ENCODE assay signal across 10 cellular contexts in genomic region chr1:53266038-53266437, GRCh38. TPM values are rescaled to one million over a fixed set of nuclear protein-coding genes. Genes with fewer than 3 reads are reported as not detected.
DNase-seq lines count a peak whose midpoint lies in the region; ATAC-seq, FAIRE-seq and TF ChIP-seq lines count a peak whose summit lies in the region.
"Had no signal": no experiment of that assay in that cellular context is flagged by ENCODE, and none has a peak within 500 bp of the region (broad histone marks: within the 10 kb centered on the region; RNA-seq: fewer than 3 reads in every experiment).

No MANE protein-coding gene starts in this region.

- FAIRE-seq in keratinocyte (lab: Jason Lieb, UNC) = no peak

- RAD21 ChIA-PET in HCT116 (lab: Charles Lee; ENCODE audit: low non-redundant PET in 1 of 2, low total read pairs in 2 of 2, uncharacterized antibody in 2 of 2, unreplicated experiment in 2 of 2) = interaction anchor here in 1 of 2 experiments (1.0 kb wide), 1 partner anchor 127 kb away, joined by 3 read pairs; no protein-coding TSS in a partner anchor

- no peak overlapping the region for H3K27ac ChIP-seq in HCT116 (ENCODE audit: low read depth, low read length)
- no peak overlapping the region for H3K27ac ChIP-seq in keratinocyte (ENCODE audit: control insufficient read depth, insufficient read depth, low read length)

- dilution Hi-C loops in keratinocyte (cut with MboI; ENCODE audit: extremely low pct_ligation_motif_present, low sequenced_read_pairs) = no loop called here

- no peak for DNase-seq in BJ (ENCODE audit: low read depth)
- DNase-seq in HCT116 (ENCODE audit: low read depth, low spot score) = no peak
- no peak for DNase-seq in keratinocyte (ENCODE audit: low read depth, low spot score)
- no peak for DNase-seq in T-helper 17 cell
- no peak for DNase-seq in stimulated activated naive CD4-positive, alpha-beta T cell (lab: John Stamatoyannopoulos, UW)
- no peak for DNase-seq in activated naive CD4-positive, alpha-beta T cell treated with anti-CD3 and anti-CD28 coated beads, Interleukin-2, amount 50 U/mL, for 16 hours
- DNase-seq: activated B cell treated with CpG ODN at 0.5 μM for 24 hours, naive B cell had no signal

- POLR2A ChIA-PET in BJ (lab: Charles Lee) = no interaction called here
- POLR2A ChIA-PET in HCT116 (lab: Charles Lee) = no interaction called here

- no peak overlapping the region for H3K9ac ChIP-seq in HCT116 (ENCODE audit: low read length)
- no peak overlapping the region for H3K9ac ChIP-seq in keratinocyte (ENCODE audit: control insufficient read depth, extremely low read depth, insufficient read depth, low read length)

- H3K4me1 ChIP-seq in HCT116 (ENCODE audit: control insufficient read depth in 1 of 2, insufficient read depth in 2 of 2, low read length in 2 of 2) (no peaks in the 10 kb centered on the region), keratinocyte (ENCODE audit: control insufficient read depth, extremely low read depth, insufficient read depth, low read length) (no peaks in the 10 kb centered on the region)

- no peak overlapping the region for H2AFZ ChIP-seq in HCT116 (ENCODE audit: low read depth, low read length, poor library complexity, severe bottlenecking)
- no peak overlapping the region for H2AFZ ChIP-seq in keratinocyte (ENCODE audit: control insufficient read depth, low read length)

- peaks cover 6% of the 10 kb centered on the region for H3K4me1 Mint-ChIP-seq in T-helper 17 cell

- peaks cover 19% of the 10 kb centered on the region for H3K36me3 Mint-ChIP-seq in T-helper 17 cell (ENCODE audit: low read depth)

- no peak for TF ChIP-seq POLR2A in HCT116 (IDR thresholded peaks at IDR 0.05; ENCODE audit: borderline replicate concordance, extremely low read depth, insufficient read depth, insufficient read length)

- peak; percentile 56 for TF ChIP-seq RAD21 in HCT116 (IDR thresholded peaks at IDR 0.05; ENCODE audit: low read depth)

- H3K27me3 ChIP-seq in BJ (ENCODE audit: control insufficient read depth, insufficient read depth, low read length) (no peaks in the 10 kb centered on the region), HCT116 (ENCODE audit: insufficient read depth, low read length) (no peaks in the 10 kb centered on the region), keratinocyte (ENCODE audit: control insufficient read depth, extremely low read depth, insufficient read depth, low read length) (no peaks in the 10 kb centered on the region)

- no peak overlapping the region for H3K4me2 ChIP-seq in HCT116 (ENCODE audit: low read length)
- H3K4me2 ChIP-seq in keratinocyte (ENCODE audit: control insufficient read depth, extremely low read depth, insufficient read depth, low read depth, low read length) = no peak overlapping the region

- no peaks in the 10 kb centered on the region for H4K20me1 ChIP-seq in HCT116 (ENCODE audit: insufficient read depth)
- no peaks in the 10 kb centered on the region for H4K20me1 ChIP-seq in keratinocyte (ENCODE audit: control insufficient read depth, extremely low read depth, insufficient read depth, low read length)

- intact Hi-C loops in HCT116 (cut with micrococcal nuclease) = loop anchor here (1.0 kb wide), 1 partner anchor 127 kb away; no protein-coding TSS in a partner anchor

- no peaks in the 10 kb centered on the region for H3K9me2 ChIP-seq in HCT116 (ENCODE audit: insufficient read depth)

- H3K9me3 ChIP-seq in HCT116 (ENCODE audit: control insufficient read depth in 1 of 2, insufficient read depth in 1 of 2, low read depth in 1 of 2, low read length in 2 of 2) = no peaks in the 10 kb centered on the region
- H3K9me3 ChIP-seq in keratinocyte (ENCODE audit: control insufficient read depth, low read depth, low read length) = no peaks in the 10 kb centered on the region
- no peaks in the 10 kb centered on the region for H3K9me3 ChIP-seq in T-helper 17 cell (ENCODE audit: control insufficient read depth, low read length, poor library complexity, severe bottlenecking)

- no peak overlapping the region for H3K27ac Mint-ChIP-seq in T-helper 17 cell
- H3K27ac Mint-ChIP-seq: activated B cell treated with CpG ODN at 0.5 μM for 24 hours had no signal

- H3K4me3 ChIP-seq in BJ (ENCODE audit: low read depth, low read length) = no peak overlapping the region
- H3K4me3 ChIP-seq in HCT116 (replicated peaks in 1 of 2; ENCODE audit: low read depth in 1 of 2, low read length in 2 of 2) = no peak overlapping the region
- no peak overlapping the region for H3K4me3 ChIP-seq in keratinocyte (ENCODE audit: control insufficient read depth in 2 of 3, extremely low read depth in 1 of 3, insufficient read depth in 2 of 3, low read depth in 1 of 3, low read length in 3 of 3)

- H3K36me3 ChIP-seq in BJ (ENCODE audit: control insufficient read depth, insufficient read depth, low read length) (peaks cover 10% of the 10 kb centered on the region), HCT116 (ENCODE audit: control insufficient read depth in 1 of 2, insufficient read depth in 2 of 2, low read length in 2 of 2) (peaks cover 33 to 64% of the 10 kb centered on the region in 2 experiments; a peak in 3 of 4 replicates), keratinocyte (ENCODE audit: control insufficient read depth in 2 of 2, extremely low read depth in 1 of 2, insufficient read depth in 2 of 2, low read length in 2 of 2) (peaks cover 32 to 39% of the 10 kb centered on the region in 2 experiments)

- CTCF ChIA-PET in BJ (lab: Yijun Ruan, JAX) (interaction anchor here (0.7 to 1.9 kb wide), 4 partner anchors 10 to 147 kb away, joined by 3 to 5 read pairs (median 4); no protein-coding TSS in a partner anchor), HCT116 (lab: Charles Lee) (interaction anchor here (3.1 kb wide), 1 partner anchor 127 kb away, joined by 13 read pairs; no protein-coding TSS in a partner anchor)

- 0 out of 2 replicates have a peak, but pooled peaks have one; percentile 23 for TF ChIP-seq CTCF in BJ (IDR thresholded peaks at IDR 0.05; ENCODE audit: insufficient read depth, low read depth, low read length)
- TF ChIP-seq CTCF in HCT116 (IDR thresholded peaks at IDR 0.05 in 2 of 3, conservative IDR thresholded peaks at IDR 0.05 in 1 of 3; ENCODE audit: borderline replicate concordance in 1 of 3, insufficient read depth in 1 of 3, low read depth in 2 of 3, low read length in 2 of 3) = peak; percentile 26 to 47 (median 43); a peak in 5 of 6 replicates
- TF ChIP-seq CTCF in keratinocyte (optimal IDR thresholded peaks at IDR 0.05 in 1 of 3, IDR thresholded peaks at IDR 0.05 in 1 of 3, conservative IDR thresholded peaks at IDR 0.05 in 1 of 3; ENCODE audit: extremely low read depth in 1 of 3, insufficient read depth in 2 of 3, low read length in 3 of 3) = peak; percentile 51 to 57 (median 56)

- BruUV-seq in HCT116 (replicated peaks; lab: Mats Ljungman, UMichigan) = no TSS peak

- no peaks in the 10 kb centered on the region for H3K27me3 Mint-ChIP-seq in T-helper 17 cell
- H3K27me3 Mint-ChIP-seq: activated B cell treated with CpG ODN at 0.5 μM for 24 hours, naive B cell had no signal

- no peak overlapping the region for H3K4me3 Mint-ChIP-seq in T-helper 17 cell
- H3K4me3 Mint-ChIP-seq: activated B cell treated with CpG ODN at 0.5 μM for 24 hours, naive B cell had no signal

- ATAC-seq in HCT116 (peak; percentile 83), SK-N-SH treated with all-trans-retinoic acid at 6 μM for 48 hours (peak; percentile 70), T-helper 17 cell (no peak), GM19397 (IDR thresholded peaks at IDR 0.05; ENCODE audit: unreplicated experiment) (no peak)

- H3K79me2 ChIP-seq in HCT116 (ENCODE audit: insufficient read depth, low read length) = no peaks in the 10 kb centered on the region
- H3K79me2 ChIP-seq in keratinocyte (ENCODE audit: control insufficient read depth, insufficient read depth, low read length) = no peaks in the 10 kb centered on the region

- no peaks in the 10 kb centered on the region for H3K9me1 ChIP-seq in keratinocyte (ENCODE audit: control insufficient read depth, extremely low read depth, insufficient read depth, low read length)

TF ChIP-seq in HCT116, 20 proteins besides CTCF, POLR2A, EP300 and RAD21:
- TF ChIP-seq POLR2AphosphoS5 (IDR thresholded peaks at IDR 0.05; ENCODE audit: low read depth, low read length) = no peak
- TF ChIP-seq JUND (IDR thresholded peaks at IDR 0.05) = no peak
- no peak for TF ChIP-seq EZH2 (IDR thresholded peaks at IDR 0.05)

RNA-seq across cellular contexts. Expression of gene MAGOH, which starts 27.7 kb away (rescaled TPM):
- polyA plus RNA-seq in BJ (2011; rRNA removed) = 3.9 and 24.9 TPM in 2 replicates
- 23.6 and 23.7 TPM in 2 replicates for polyA minus RNA-seq in BJ (2011; rRNA and poly(A)+ RNA removed)
- total RNA-seq in HCT116 (2021; ENCODE audit: unreplicated experiment) = 63.7 TPM
- 83.9 and 101 TPM in 2 replicates for polyA plus RNA-seq in HCT116 (2012)
- 26.7 to 104 TPM (median 44.5 TPM) in 3 replicates for polyA plus RNA-seq in keratinocyte
- 35.4 TPM for polyA plus RNA-seq in keratinocyte (2011; ENCODE audit: low read depth)
- polyA plus RNA-seq in keratinocyte (2011; cell fraction: cytosol; rRNA removed) = 18.7 and 27.4 TPM in 2 replicates
- polyA plus RNA-seq in keratinocyte (2011; cell fraction: nucleus; rRNA removed) = 10.3 and 23.9 TPM in 2 replicates
- 53.5 and 92.0 TPM in 2 replicates for polyA plus RNA-seq in keratinocyte (2012; ENCODE audit: low replicate concordance)
- polyA minus RNA-seq in keratinocyte = 4.3 to 22.5 TPM (median 15.2 TPM) in 3 replicates
- polyA minus RNA-seq in keratinocyte (2011; cell fraction: cytosol; rRNA and poly(A)+ RNA removed) = 7.1 TPM
- 4.4 and 11.8 TPM in 2 replicates for polyA minus RNA-seq in keratinocyte (2011; cell fraction: nucleus; rRNA and poly(A)+ RNA removed)
- total RNA-seq in T-helper 17 cell = 10 to 100 TPM; 49.3 to 57.6 TPM

RNA-seq across cellular contexts. Expression of gene CZIB, which starts 45.6 kb away (rescaled TPM):
- polyA plus RNA-seq in BJ (2011; rRNA removed) (75.8 and 92.5 TPM in 2 replicates), keratinocyte (41.9 to 52.6 TPM (median 48.8 TPM) in 3 replicates)
- 17.2 and 23.4 TPM in 2 replicates for polyA minus RNA-seq in BJ (2011; rRNA and poly(A)+ RNA removed)
- total RNA-seq in HCT116 (2021; ENCODE audit: unreplicated experiment) (43.1 TPM), T-helper 17 cell (10 to 100 TPM; 28.7 to 38.6 TPM)
- polyA plus RNA-seq in HCT116 (2012) = 30.5 and 38.8 TPM in 2 replicates
- 17.4 TPM for polyA plus RNA-seq in keratinocyte (2011; ENCODE audit: low read depth)
- polyA plus RNA-seq in keratinocyte (2011; cell fraction: cytosol; rRNA removed) = 34.0 and 42.7 TPM in 2 replicates
- polyA plus RNA-seq in keratinocyte (2011; cell fraction: nucleus; rRNA removed) = 40.3 and 44.7 TPM in 2 replicates
- polyA plus RNA-seq in keratinocyte (2012; ENCODE audit: low replicate concordance) = 34.0 and 34.1 TPM in 2 replicates
- polyA minus RNA-seq in keratinocyte = 14.6 to 17.2 TPM (median 17.0 TPM) in 3 replicates
- polyA minus RNA-seq in keratinocyte (2011; cell fraction: cytosol; rRNA and poly(A)+ RNA removed) = 11.9 TPM
- polyA minus RNA-seq in keratinocyte (2011; cell fraction: nucleus; rRNA and poly(A)+ RNA removed) = 6.1 and 12.9 TPM in 2 replicates

Comparison
In these comparisons a context has a peak if more than half of its experiments do, and no peak if none do; other contexts are left out.
1. ATAC-seq: peak in HCT116 (single experiment) and SK-N-SH treated with all-trans-retinoic acid at 6 μM for 48 hours (single experiment); none in T-helper 17 cell (single experiment) and GM19397 (single experiment).
2. Peak in every context shown above with its lines, with median percentiles within 50 percentile points of each other: CTCF ChIP-seq.